15 cellular contexts compared by ENCODE assay signal in the genomic region with DNA sequence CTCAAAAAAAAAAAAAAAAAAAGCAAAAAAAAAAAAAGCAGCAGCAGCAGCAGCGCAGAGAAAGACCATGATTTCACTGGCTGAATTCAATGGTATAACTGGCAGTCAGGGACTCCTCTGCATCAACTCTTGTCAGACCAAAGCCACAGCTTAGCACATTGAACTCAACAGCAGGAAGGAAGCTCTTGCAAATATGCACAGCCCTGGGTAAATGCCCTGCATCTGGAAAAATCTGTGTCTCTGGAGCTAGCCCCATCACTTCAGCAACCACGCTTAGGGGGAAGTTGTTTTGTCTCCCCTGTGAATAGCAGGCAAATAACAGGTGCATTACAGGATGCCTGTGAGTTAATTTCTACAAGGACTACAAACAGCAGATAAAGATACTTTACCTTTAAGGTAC. TPM values are rescaled to one million over a fixed set of nuclear protein-coding genes. Genes with fewer than 3 reads are reported as not detected.
A peak's percentile ranks its signal among the peaks of the same experiment; 100 is the strongest.
DNase-seq lines count a peak whose midpoint lies in the region; ATAC-seq and TF ChIP-seq lines count a peak whose summit lies in the region.
"Had no signal": no experiment of that assay in that cellular context is flagged by ENCODE, and none has a peak within 500 bp of the region (broad histone marks: within the 10 kb centered on the region; RNA-seq: fewer than 3 reads in every experiment).

No MANE protein-coding gene starts in this region.

- H3K4me1 Mint-ChIP-seq in CD4-positive, alpha-beta T cell (ENCODE audit: low read depth), result peaks cover 86% of the 10 kb centered on the region
- H3K4me1 Mint-ChIP-seq in progenitor cell of endocrine pancreas (ENCODE audit: low read depth), result no peaks in the 10 kb centered on the region

- peak overlapping the region; percentile 86 for H3K4me3 Mint-ChIP-seq in CD4-positive, alpha-beta T cell
- H3K4me3 Mint-ChIP-seq in progenitor cell of endocrine pancreas (ENCODE audit: low read depth), result no peak overlapping the region

- CTCF ChIA-PET in CD4-positive, alpha-beta T cell (lab: Charles Lee), result interaction anchor here (0.8 to 3.5 kb wide), 3 partner anchors 11 to 24 kb away, joined by 5 to 15 read pairs (median 12); a partner anchor contains a TSS

- no peaks in the 10 kb centered on the region for H3K9me3 ChIP-seq in CD4-positive, alpha-beta T cell (ENCODE audit: control insufficient read depth, low read length)
- no peaks in the 10 kb centered on the region for H3K9me3 ChIP-seq in lung (ENCODE audit: control insufficient read depth in 2 of 2, insufficient read depth in 1 of 2, low read length in 1 of 2)
- H3K9me3 ChIP-seq: lower lobe of right lung, pancreas had no signal

- peak overlapping the region; percentile 89 for H3K27ac Mint-ChIP-seq in CD4-positive, alpha-beta T cell
- no peak overlapping the region for H3K27ac Mint-ChIP-seq in progenitor cell of endocrine pancreas

- H3K36me3 Mint-ChIP-seq in CD4-positive, alpha-beta T cell (ENCODE audit: low read depth), result peaks cover 70% of the 10 kb centered on the region
- no peaks in the 10 kb centered on the region for H3K36me3 Mint-ChIP-seq in progenitor cell of endocrine pancreas (ENCODE audit: insufficient read depth)

- ATAC-seq in CD4-positive, alpha-beta T cell (ENCODE audit: poor library complexity), result peak; percentile 55
- peak; percentile 5 for ATAC-seq in lung (ENCODE audit: insufficient read depth, low FRiP score)
- ATAC-seq: HCT116, lower lobe of right lung had no signal

- peaks cover 6 to 8% of the 10 kb centered on the region in 2 donors for H3K4me1 ChIP-seq in lung (ENCODE audit: control insufficient read depth in 2 of 2, insufficient read depth in 2 of 2, low read length in 2 of 2)
- H3K4me1 ChIP-seq: pancreas had no signal

- no peaks in the 10 kb centered on the region for H3K9me3 Mint-ChIP-seq in CD4-positive, alpha-beta T cell
- H3K9me3 Mint-ChIP-seq in progenitor cell of endocrine pancreas (ENCODE audit: low read depth), result no peaks in the 10 kb centered on the region

- H3K27me3 ChIP-seq in CD4-positive, alpha-beta T cell (ENCODE audit: control insufficient read depth, insufficient read depth, low read length), result no peaks in the 10 kb centered on the region
- no peaks in the 10 kb centered on the region for H3K27me3 ChIP-seq in lung (ENCODE audit: control insufficient read depth, insufficient read depth)
- H3K27me3 ChIP-seq: pancreas had no signal

- H3K36me3 ChIP-seq in lung (ENCODE audit: control insufficient read depth in 2 of 2, insufficient read depth in 2 of 2, low read length in 2 of 2), result no peaks in the 10 kb centered on the region
- H3K36me3 ChIP-seq: lower lobe of right lung, pancreas had no signal

- WGBS in lung, 2 donors, result 30 to 50% methylated on average over 2 of the region's 2 CpGs

- peak in 2 of 10 experiments; percentile 26 to 45 for DNase-seq in CD4-positive, alpha-beta T cell
- DNase-seq in Jurkat, Clone E6-1 (ENCODE audit: low read depth, low spot score), result peak; percentile 89
- DNase-seq in T-helper 22 cell (ENCODE audit: low read depth), result peak; percentile 33
- no peak for DNase-seq in lung (ENCODE audit: low spot score)
- DNase-seq in progenitor cell of endocrine pancreas (ENCODE audit: low spot score, unreplicated experiment), result no peak
- DNase-seq in ecto neural progenitor cell (ENCODE audit: low spot score), result no peak
- DNase-seq in NCI-H2107 (lab: John Stamatoyannopoulos, UW), result no peak
- DNase-seq: activated CD4-positive, alpha-beta T cell treated with anti-CD3 and anti-CD28 coated beads for 48 hours; KG1; lower lobe of right lung; pancreas had no signal

- no peaks in the 10 kb centered on the region for H3K27me3 Mint-ChIP-seq in CD4-positive, alpha-beta T cell
- H3K27me3 Mint-ChIP-seq in progenitor cell of endocrine pancreas, result peaks cover 13% of the 10 kb centered on the region

- intact Hi-C loops in CD4-positive, alpha-beta T cell (cut with DNase I, micrococcal nuclease), result loop anchor here (1.0 to 10.0 kb wide), 5 partner anchors 11 to 1697 kb away; a partner anchor contains a TSS

- H3K27ac ChIP-seq in CD4-positive, alpha-beta T cell (ENCODE audit: low read depth, low read length), result peak overlapping the region; percentile 79
- H3K27ac ChIP-seq in lung (ENCODE audit: low read depth in 1 of 2, low read length in 1 of 2), result no peak overlapping the region
- H3K27ac ChIP-seq: lower lobe of right lung, pancreas had no signal

- POLR2A ChIA-PET in CD4-positive, alpha-beta T cell (lab: Charles Lee), result interaction anchor here (1.0 to 10.0 kb wide), 12 partner anchors 8 to 831 kb away, joined by 3 to 153 read pairs (median 11); a partner anchor contains a TSS

- no peak for TF ChIP-seq CTCF in CD4-positive, alpha-beta T cell (IDR thresholded peaks at IDR 0.05)
- no peak for TF ChIP-seq CTCF in lung (IDR thresholded peaks at IDR 0.05; ENCODE audit: control extremely low read depth, extremely low read depth)
- no peak for TF ChIP-seq CTCF in progenitor cell of endocrine pancreas (IDR thresholded peaks at IDR 0.05; ENCODE audit: unreplicated experiment)

- peak overlapping the region; percentile 35 for H3K4me3 ChIP-seq in Jurkat, Clone E6-1 (ENCODE audit: low read length)
- no peak overlapping the region for H3K4me3 ChIP-seq in lung
- H3K4me3 ChIP-seq: lower lobe of right lung, pancreas had no signal

RNA-seq across cellular contexts. Expression of a gene that starts 17.7 kb away (rescaled TPM):
- 10 to 100 TPM in 1 of 2 experiments, 1 to 10 TPM in 1; 10.0 to 14.8 TPM for total RNA-seq in CD4-positive, alpha-beta T cell
- polyA plus RNA-seq in Jurkat, Clone E6-1 (2012; ENCODE audit: insufficient read depth, insufficient read length), result 12.1 TPM
- total RNA-seq in lung, result 10 to 100 TPM in 1 of 2 donors, 1 to 10 TPM in 1; 8.5 to 14.1 TPM
- 10 to 100 TPM in 1 of 2 donors, 1 to 10 TPM in 1; 9.8 to 17.9 TPM for polyA plus RNA-seq in lung
- total RNA-seq in progenitor cell of endocrine pancreas, result 16.2 and 19.6 TPM in 2 replicates

RNA-seq across cellular contexts. Expression of a gene that starts 23.3 kb away (rescaled TPM):
- 1 to 10 TPM; 2.7 to 2.8 TPM for total RNA-seq in CD4-positive, alpha-beta T cell
- polyA plus RNA-seq in Jurkat, Clone E6-1 (2012; ENCODE audit: insufficient read depth, insufficient read length), result not detected
- total RNA-seq in lung (under 1 TPM; 0.09 to 0.55 TPM), progenitor cell of endocrine pancreas (1.3 and 1.5 TPM in 2 replicates)
- polyA plus RNA-seq in lung, result under 1 TPM; 0.08 to 0.09 TPM
- total RNA-seq: endothelial cell of umbilical vein, NCI-H460 had no signal
- polyA plus RNA-seq: endothelial cell of umbilical vein had no signal

RNA-seq across cellular contexts. Expression of a gene that starts 40.1 kb away (rescaled TPM):
- total RNA-seq in CD4-positive, alpha-beta T cell, result not detected
- polyA plus RNA-seq in Jurkat, Clone E6-1 (2012; ENCODE audit: insufficient read depth, insufficient read length), result not detected
- total RNA-seq in lung, result not detected
- polyA plus RNA-seq in lung, result not detected
- not detected in 2 replicates for total RNA-seq in progenitor cell of endocrine pancreas
- total RNA-seq: endothelial cell of umbilical vein, lower lobe of right lung, NCI-H460, pancreas, SK-MEL-5 had no signal
- polyA plus RNA-seq: endothelial cell of umbilical vein, pancreas had no signal

Comparison
In these comparisons a context has a peak if more than half of its experiments do, and no peak if none do; other contexts are left out.
1. DNase-seq: peak in Jurkat, Clone E6-1 (single experiment) and T-helper 22 cell (single experiment); none in lung (single experiment), progenitor cell of endocrine pancreas (single experiment), ecto neural progenitor cell (single experiment) and NCI-H2107 (single experiment).